ENCODE assay signal across 7 cellular contexts in the genomic region with DNA sequence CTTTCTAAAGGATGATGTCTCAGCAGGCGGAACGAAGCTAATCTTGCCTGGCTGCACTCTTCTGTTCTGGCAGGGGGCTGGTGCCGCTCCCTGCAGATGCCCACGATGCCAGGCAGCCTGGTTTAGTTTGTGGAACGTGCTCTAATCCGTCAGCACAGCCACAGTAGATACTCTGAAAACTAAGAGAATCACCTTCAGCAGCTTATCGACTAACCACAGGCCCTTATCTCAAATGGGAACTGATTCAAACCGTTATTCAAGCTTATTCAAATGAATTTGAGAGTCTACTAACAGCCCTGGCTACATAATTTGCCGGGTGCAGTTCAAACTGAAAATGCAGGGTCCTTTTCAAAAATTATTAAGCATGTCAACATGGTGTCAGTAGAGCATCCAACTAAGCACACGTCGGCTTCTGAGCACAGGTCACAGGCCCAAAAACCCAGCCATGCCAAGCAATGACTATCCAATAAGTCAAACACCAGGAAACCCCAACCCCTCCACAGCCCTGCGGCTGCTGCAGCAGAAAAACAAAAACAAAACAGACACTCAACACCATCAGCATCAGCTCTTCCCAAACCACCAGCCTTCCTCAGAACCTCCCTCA.
A peak's percentile ranks its signal among the peaks of the same experiment; 100 is the strongest.
DNase-seq lines count a peak whose midpoint lies in the region; ATAC-seq and TF ChIP-seq lines count a peak whose summit lies in the region.

No MANE protein-coding gene starts in this region.

- peak overlapping the region; percentile 91 for H3K4me2 ChIP-seq in PC-3 (ENCODE audit: low read length)

- no peak overlapping the region for H3K27ac ChIP-seq in PC-3 (ENCODE audit: low read length)
- peak overlapping the region; percentile 80 for H3K27ac ChIP-seq in naive thymus-derived CD4-positive, alpha-beta T cell (ENCODE audit: low read depth, low read length)

- H3K4me1 ChIP-seq in PC-3 (ENCODE audit: insufficient read depth, low read length): peaks cover 4% of the 10 kb centered on the region; the same call in 1 of the 2 replicates
- peaks cover 0 to 37% of the 10 kb centered on the region in 2 donors for H3K4me1 ChIP-seq in naive thymus-derived CD4-positive, alpha-beta T cell (ENCODE audit: control insufficient read depth in 2 of 2, insufficient read depth in 2 of 2, low read length in 2 of 2)

- H3K9ac ChIP-seq in PC-3 (ENCODE audit: low read length): no peak overlapping the region

- no peaks in the 10 kb centered on the region for H4K20me1 ChIP-seq in PC-3 (ENCODE audit: low read length)

- peak overlapping the region; percentile 73 to 95 (median 90) for H3K27ac Mint-ChIP-seq in naive thymus-derived CD4-positive, alpha-beta T cell

- TF ChIP-seq CTCF in PC-3 (conservative IDR thresholded peaks at IDR 0.05; ENCODE audit: low read depth, low read length): no peak

- H3K79me2 ChIP-seq in PC-3 (ENCODE audit: low read length): no peaks in the 10 kb centered on the region

- intact Hi-C loops in PC-3 (cut with micrococcal nuclease): loop anchor here (10.0 kb wide), 1 partner anchor 205 kb away; no protein-coding TSS in a partner anchor
- intact Hi-C loops in naive thymus-derived CD4-positive, alpha-beta T cell (cut with micrococcal nuclease): loop anchor here (1.0 to 10.0 kb wide), 11 partner anchors 106 to 545 kb away; partner anchors contain the start of gene MAP3K1 (in 1 of the 2)

- ATAC-seq in GM21390 (IDR thresholded peaks at IDR 0.05; ENCODE audit: unreplicated experiment) (peak; percentile 43), PC-3 (no peak)
- peak; percentile 41 for ATAC-seq in naive thymus-derived CD4-positive, alpha-beta T cell

- no peaks in the 10 kb centered on the region for H3K9me3 Mint-ChIP-seq in naive thymus-derived CD4-positive, alpha-beta T cell

- peak overlapping the region; percentile 82 for H2AFZ ChIP-seq in PC-3 (ENCODE audit: low read length)

- H3K36me3 ChIP-seq in PC-3 (ENCODE audit: low read depth, low read length): no peaks in the 10 kb centered on the region
- no peaks in the 10 kb centered on the region for H3K36me3 ChIP-seq in naive thymus-derived CD4-positive, alpha-beta T cell (ENCODE audit: control insufficient read depth in 2 of 3, insufficient read depth in 3 of 3, low read length in 3 of 3)

- no peaks in the 10 kb centered on the region for H3K9me3 ChIP-seq in PC-3 (ENCODE audit: low read length)
- no peaks in the 10 kb centered on the region for H3K9me3 ChIP-seq in naive thymus-derived CD4-positive, alpha-beta T cell (ENCODE audit: control insufficient read depth in 2 of 3, low read length in 3 of 3)

- H3K9me2 ChIP-seq in PC-3 (replicated peaks; ENCODE audit: low read length): no peaks in the 10 kb centered on the region

- H3K27me3 Mint-ChIP-seq in naive thymus-derived CD4-positive, alpha-beta T cell: no peaks in the 10 kb centered on the region

- H3K4me3 ChIP-seq in PC-3 (ENCODE audit: low read length): no peak overlapping the region; the same call in 1 of the 2 replicates
- H3K4me3 ChIP-seq in naive thymus-derived CD4-positive, alpha-beta T cell (ENCODE audit: low read length): peak overlapping the region; percentile 60

- no TSS peak for BruUV-seq in PC-3 (replicated peaks; lab: Mats Ljungman, UMichigan)

- POLR2A ChIA-PET in PC-3 (lab: Charles Lee; ENCODE audit: unreplicated experiment): no interaction called here
- POLR2A ChIA-PET in naive thymus-derived CD4-positive, alpha-beta T cell (lab: Charles Lee): interaction anchor here (0.5 to 5.8 kb wide), 24 partner anchors 11 to 767 kb away, joined by 3 to 27 read pairs (median 3); partner anchors contain the start of gene MAP3K1

- CTCF ChIA-PET in PC-3 (lab: Charles Lee): no interaction called here
- CTCF ChIA-PET in naive thymus-derived CD4-positive, alpha-beta T cell (lab: Charles Lee): interaction anchor here (0.6 to 2.1 kb wide), 5 partner anchors 10 to 358 kb away, joined by 4 to 6 read pairs (median 5); no protein-coding TSS in a partner anchor

- H3K36me3 Mint-ChIP-seq in naive thymus-derived CD4-positive, alpha-beta T cell: peaks cover 0 to 3% (median 0%) of the 10 kb centered on the region in 5 donors

- peaks cover 27 to 63% (median 52%) of the 10 kb centered on the region in 7 donors for H3K4me1 Mint-ChIP-seq in naive thymus-derived CD4-positive, alpha-beta T cell

- peak overlapping the region; percentile 77 to 98 (median 82) for H3K4me3 Mint-ChIP-seq in naive thymus-derived CD4-positive, alpha-beta T cell

- DNase-seq in PC-3 (no peak), cerebellum (ENCODE audit: low spot score) (peak; percentile 65), DMS 273 (lab: John Stamatoyannopoulos, UW; ENCODE audit: unreplicated experiment) (no peak), dedifferentiated amniotic fluid mesenchymal stem cell (ENCODE audit: extremely low spot score) (no peak)
- peak in 8 of 9 donors; percentile 7 to 34 (median 22) for DNase-seq in naive thymus-derived CD4-positive, alpha-beta T cell
- DNase-seq in effector CD8-positive, alpha-beta T cell (lab: John Stamatoyannopoulos, UW): no peak

- no peaks in the 10 kb centered on the region for H3F3A ChIP-seq in PC-3 (ENCODE audit: low read length, unreplicated experiment)

- H3K27me3 ChIP-seq in PC-3 (ENCODE audit: low read length): no peaks in the 10 kb centered on the region
- no peaks in the 10 kb centered on the region for H3K27me3 ChIP-seq in naive thymus-derived CD4-positive, alpha-beta T cell (ENCODE audit: control insufficient read depth in 2 of 2, insufficient read depth in 2 of 2, low read length in 2 of 2)

Comparison
In these comparisons a context has a peak if more than half of its experiments do, and no peak if none do; other contexts are left out.
1. DNase-seq: peak in cerebellum (single experiment) and naive thymus-derived CD4-positive, alpha-beta T cell (8 of 9); none in PC-3 (single experiment), DMS 273 (single experiment), dedifferentiated amniotic fluid mesenchymal stem cell (single experiment) and effector CD8-positive, alpha-beta T cell (single experiment).